ENCODE assay signal across 15 cellular contexts in the genomic region with DNA sequence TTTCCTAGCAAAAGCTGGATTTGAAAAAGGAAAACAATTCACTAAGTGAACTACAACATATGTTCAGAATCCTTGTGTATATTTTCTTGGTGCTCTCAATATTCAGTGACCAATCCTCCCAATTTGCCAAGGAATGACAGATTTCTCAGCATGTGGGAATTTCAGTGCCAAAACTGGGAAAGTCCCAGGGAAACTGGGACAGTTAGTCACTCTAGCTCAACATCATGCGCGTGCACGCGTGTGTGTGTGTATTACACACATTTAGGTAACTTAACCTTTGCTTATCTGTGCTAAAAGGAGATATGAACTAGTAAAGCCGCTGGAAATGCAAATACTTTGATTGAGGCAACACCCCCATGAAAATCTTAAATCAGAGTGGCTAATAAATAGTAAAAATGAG. TPM values are rescaled to one million over a fixed set of nuclear protein-coding genes. Genes with fewer than 3 reads are reported as not detected.
DNase-seq lines count a peak whose midpoint lies in the region; ATAC-seq and TF ChIP-seq lines count a peak whose summit lies in the region.
"Had no signal": no experiment of that assay in that cellular context is flagged by ENCODE, and none has a peak within 500 bp of the region (broad histone marks: within the 10 kb centered on the region; RNA-seq: fewer than 3 reads in every experiment).

No MANE protein-coding gene starts in this region.

- H3K27ac ChIP-seq in right atrium auricular region, result no peak overlapping the region
- H3K27ac ChIP-seq: upper lobe of left lung had no signal

- H3K9ac ChIP-seq in adipocyte (ENCODE audit: low read length), result no peak overlapping the region

- H3K9me3 Mint-ChIP-seq in stimulated activated effector memory CD8-positive, alpha-beta T cell treated with anti-CD3 and anti-CD28 coated beads, Interleukin-12 subunit alpha, Interleukin-12 subunit beta, amount 100 ng/mL, for 72 hours, result no peaks in the 10 kb centered on the region
- no peaks in the 10 kb centered on the region for H3K9me3 Mint-ChIP-seq in activated T-helper 1 cell treated with anti-CD3 and anti-CD28 coated beads, Interleukin-12 subunit alpha, Interleukin-12 subunit beta, Interleukin-2, Interleukin-4 antibody, amounts not matched to agents 30 ng/mL and 10 ng/mL and 1 ng/mL, durations not matched to agents 14 hours and 24 hours and 36 hours
- H3K9me3 Mint-ChIP-seq: activated naive CD4-positive, alpha-beta T cell treated with anti-CD3 and anti-CD28 coated beads, Interleukin-2, amount 50 U/mL, for 24 hours; dendritic cell treated with granulocyte-macrophage colony-stimulating factor and Interleukin-4, amounts not matched to agents 40 ng/mL and 50 ng/mL, for 4 days had no signal

- ATAC-seq in Right ventricle myocardium inferior, result peak; percentile 37
- no peak for ATAC-seq in stimulated activated effector memory CD8-positive, alpha-beta T cell treated with anti-CD3 and anti-CD28 coated beads, Interleukin-12 subunit alpha, Interleukin-12 subunit beta, amount 100 ng/mL, for 72 hours

- H3K27me3 ChIP-seq in right atrium auricular region (no peaks in the 10 kb centered on the region), adipocyte (replicated peaks; ENCODE audit: control insufficient read depth, insufficient read depth, low read length) (no peaks in the 10 kb centered on the region)
- H3K27me3 ChIP-seq: upper lobe of left lung had no signal

- H3K4me1 Mint-ChIP-seq in stimulated activated effector memory CD8-positive, alpha-beta T cell treated with anti-CD3 and anti-CD28 coated beads, Interleukin-12 subunit alpha, Interleukin-12 subunit beta, amount 100 ng/mL, for 72 hours, result peaks cover 67% of the 10 kb centered on the region
- peaks cover 22% of the 10 kb centered on the region for H3K4me1 Mint-ChIP-seq in activated T-helper 1 cell treated with anti-CD3 and anti-CD28 coated beads, Interleukin-12 subunit alpha, Interleukin-12 subunit beta, Interleukin-2, Interleukin-4 antibody, amounts not matched to agents 30 ng/mL and 10 ng/mL and 1 ng/mL, durations not matched to agents 14 hours and 24 hours and 36 hours (ENCODE audit: low read depth)

- no peaks in the 10 kb centered on the region for H3K27me3 Mint-ChIP-seq in activated T-helper 1 cell treated with anti-CD3 and anti-CD28 coated beads, Interleukin-12 subunit alpha, Interleukin-12 subunit beta, Interleukin-2, Interleukin-4 antibody, amounts not matched to agents 30 ng/mL and 10 ng/mL and 1 ng/mL, durations not matched to agents 14 hours and 24 hours and 36 hours (ENCODE audit: insufficient read depth)
- H3K27me3 Mint-ChIP-seq: activated naive CD4-positive, alpha-beta T cell treated with anti-CD3 and anti-CD28 coated beads, Interleukin-2, amount 50 U/mL, for 24 hours; dendritic cell treated with granulocyte-macrophage colony-stimulating factor and Interleukin-4, amounts not matched to agents 40 ng/mL and 50 ng/mL, for 4 days had no signal

- intact Hi-C loops in Right ventricle myocardium inferior (cut with DNase I), result no loop called here
- intact Hi-C loops in activated T-helper 1 cell treated with anti-CD3 and anti-CD28 coated beads, Interleukin-12 subunit alpha, Interleukin-12 subunit beta, Interleukin-2, Interleukin-4 antibody, amounts not matched to agents 30 ng/mL and 10 ng/mL and 1 ng/mL, durations not matched to agents 14 hours and 24 hours and 36 hours (cut with micrococcal nuclease), result no loop called here

- no peak for DNase-seq in Right ventricle myocardium inferior (ENCODE audit: missing footprints)
- DNase-seq in right atrium auricular region (ENCODE audit: low spot score), result no peak
- DNase-seq in adipocyte (ENCODE audit: low read depth), result no peak
- peak; percentile 81 for DNase-seq in fibroblast of the aortic adventitia (ENCODE audit: low read depth)
- DNase-seq in stimulated activated effector memory CD8-positive, alpha-beta T cell treated with anti-CD3 and anti-CD28 coated beads, Interleukin-12 subunit alpha, Interleukin-12 subunit beta, amount 100 ng/mL, for 72 hours (ENCODE audit: low spot score in 2 of 2), result no peak
- no peak for DNase-seq in NCI-H526 (lab: John Stamatoyannopoulos, UW)
- DNase-seq in T-helper 2 cell, result no peak
- DNase-seq in activated T-helper 1 cell treated with anti-CD3 and anti-CD28 coated beads, Interleukin-12 subunit alpha, Interleukin-12 subunit beta, Interleukin-2, Interleukin-4 antibody, amounts not matched to agents 30 ng/mL and 10 ng/mL and 1 ng/mL, durations not matched to agents 14 hours and 24 hours and 36 hours (ENCODE audit: low spot score), result no peak
- DNase-seq: 8988T, Karpas-422, NCI-H2081, occipital lobe, upper lobe of left lung had no signal

- peaks cover 89% of the 10 kb centered on the region for H3K36me3 Mint-ChIP-seq in stimulated activated effector memory CD8-positive, alpha-beta T cell treated with anti-CD3 and anti-CD28 coated beads, Interleukin-12 subunit alpha, Interleukin-12 subunit beta, amount 100 ng/mL, for 72 hours
- peaks cover 58% of the 10 kb centered on the region for H3K36me3 Mint-ChIP-seq in activated T-helper 1 cell treated with anti-CD3 and anti-CD28 coated beads, Interleukin-12 subunit alpha, Interleukin-12 subunit beta, Interleukin-2, Interleukin-4 antibody, amounts not matched to agents 30 ng/mL and 10 ng/mL and 1 ng/mL, durations not matched to agents 14 hours and 24 hours and 36 hours (ENCODE audit: low read depth)

- H3K4me3 Mint-ChIP-seq in stimulated activated effector memory CD8-positive, alpha-beta T cell treated with anti-CD3 and anti-CD28 coated beads, Interleukin-12 subunit alpha, Interleukin-12 subunit beta, amount 100 ng/mL, for 72 hours, result no peak overlapping the region
- no peak overlapping the region for H3K4me3 Mint-ChIP-seq in activated T-helper 1 cell treated with anti-CD3 and anti-CD28 coated beads, Interleukin-12 subunit alpha, Interleukin-12 subunit beta, Interleukin-2, Interleukin-4 antibody, amounts not matched to agents 30 ng/mL and 10 ng/mL and 1 ng/mL, durations not matched to agents 14 hours and 24 hours and 36 hours
- H3K4me3 Mint-ChIP-seq: activated naive CD4-positive, alpha-beta T cell treated with anti-CD3 and anti-CD28 coated beads, Interleukin-2, amount 50 U/mL, for 24 hours; dendritic cell treated with granulocyte-macrophage colony-stimulating factor and Interleukin-4, amounts not matched to agents 40 ng/mL and 50 ng/mL, for 4 days had no signal

- H3K4me3 ChIP-seq in right atrium auricular region, result no peak overlapping the region
- peak overlapping the region; percentile 44 for H3K4me3 ChIP-seq in adipocyte (ENCODE audit: low read length)
- H3K4me3 ChIP-seq in fibroblast of the aortic adventitia (ENCODE audit: low read depth, low read length), result no peak overlapping the region
- H3K4me3 ChIP-seq: upper lobe of left lung had no signal

- H3K9me3 ChIP-seq in right atrium auricular region (no peaks in the 10 kb centered on the region), adipocyte (ENCODE audit: control insufficient read depth, low read length) (no peaks in the 10 kb centered on the region)
- H3K9me3 ChIP-seq: upper lobe of left lung had no signal

- H3K36me3 ChIP-seq in right atrium auricular region, result peaks cover 42% of the 10 kb centered on the region
- peaks cover 49% of the 10 kb centered on the region for H3K36me3 ChIP-seq in adipocyte (ENCODE audit: control insufficient read depth, insufficient read depth, low read length, severe bottlenecking)

- peak overlapping the region; percentile 89 for H3K27ac Mint-ChIP-seq in stimulated activated effector memory CD8-positive, alpha-beta T cell treated with anti-CD3 and anti-CD28 coated beads, Interleukin-12 subunit alpha, Interleukin-12 subunit beta, amount 100 ng/mL, for 72 hours
- H3K27ac Mint-ChIP-seq in activated T-helper 1 cell treated with anti-CD3 and anti-CD28 coated beads, Interleukin-12 subunit alpha, Interleukin-12 subunit beta, Interleukin-2, Interleukin-4 antibody, amounts not matched to agents 30 ng/mL and 10 ng/mL and 1 ng/mL, durations not matched to agents 14 hours and 24 hours and 36 hours, result no peak overlapping the region
- H3K27ac Mint-ChIP-seq: activated naive CD4-positive, alpha-beta T cell treated with anti-CD3 and anti-CD28 coated beads, Interleukin-2, amount 50 U/mL, for 24 hours; dendritic cell treated with granulocyte-macrophage colony-stimulating factor and Interleukin-4, amounts not matched to agents 40 ng/mL and 50 ng/mL, for 4 days had no signal

- H3K4me1 ChIP-seq in right atrium auricular region, result peaks cover 0 to 8% of the 10 kb centered on the region in 2 donors
- peaks cover 14% of the 10 kb centered on the region for H3K4me1 ChIP-seq in adipocyte (ENCODE audit: control insufficient read depth, insufficient read depth, low read length)

- no peak for TF ChIP-seq CTCF in right atrium auricular region (IDR thresholded peaks at IDR 0.05)
- no peak for TF ChIP-seq CTCF in fibroblast of the aortic adventitia (IDR thresholded peaks at IDR 0.05; ENCODE audit: insufficient read depth, low read length)

RNA-seq across cellular contexts. Expression of gene SLC6A13, which starts 26.1 kb away (rescaled TPM):
- 3.2 TPM for total RNA-seq in Right ventricle myocardium inferior
- total RNA-seq in right atrium auricular region, result 1 to 10 TPM; 2.1 to 2.3 TPM
- not detected in 2 replicates for total RNA-seq in fibroblast of the aortic adventitia (ENCODE audit: low replicate concordance)
- total RNA-seq in activated T-helper 1 cell treated with anti-CD3 and anti-CD28 coated beads, Interleukin-12 subunit alpha, Interleukin-12 subunit beta, Interleukin-2, Interleukin-4 antibody, amounts not matched to agents 30 ng/mL and 10 ng/mL and 1 ng/mL, durations not matched to agents 14 hours and 24 hours and 36 hours, result 0.27 and 0.44 TPM in 2 replicates
